Comparison of ENCODE assay signal across 14 cellular contexts in the genomic region with DNA sequence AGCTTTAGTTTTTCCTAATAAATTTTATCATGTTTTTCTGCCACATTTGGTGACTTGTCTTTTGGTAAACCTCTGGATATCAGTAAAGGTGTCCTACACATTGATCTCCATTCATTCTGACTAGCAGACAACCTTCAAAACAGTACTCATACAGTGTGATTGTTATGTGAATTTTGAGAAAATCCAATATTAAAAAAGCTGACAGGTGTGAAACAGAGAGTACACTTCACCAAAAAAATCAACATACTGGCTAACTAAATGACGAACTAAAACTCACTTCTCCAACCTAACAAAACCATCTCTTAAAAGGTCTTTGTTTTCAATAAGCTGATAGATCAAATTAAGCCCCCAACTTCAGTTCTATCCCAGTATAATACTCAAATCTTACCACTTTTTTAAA. TPM values are rescaled to one million over a fixed set of nuclear protein-coding genes. Genes with fewer than 3 reads are reported as not detected.
DNase-seq lines count a peak whose midpoint lies in the region; ATAC-seq and TF ChIP-seq lines count a peak whose summit lies in the region.
"Had no signal": no experiment of that assay in that cellular context is flagged by ENCODE, and none has a peak within 500 bp of the region (broad histone marks: within the 10 kb centered on the region; RNA-seq: fewer than 3 reads in every experiment).

No MANE protein-coding gene starts in this region.

- peak overlapping the region; percentile 74 for H3K4me3 Mint-ChIP-seq in osteocyte (ENCODE audit: unreplicated experiment)
- no peak overlapping the region for H3K4me3 Mint-ChIP-seq in CD8-positive, alpha-beta T cell
- H3K4me3 Mint-ChIP-seq: activated CD4-positive, alpha-beta memory T cell treated with anti-CD3 and anti-CD28 coated beads for 36 hours had no signal

- ATAC-seq in HG03108 (IDR thresholded peaks at IDR 0.05; ENCODE audit: unreplicated experiment) (no peak), HG03342 (IDR thresholded peaks at IDR 0.05; ENCODE audit: unreplicated experiment) (no peak)
- ATAC-seq in CD8-positive, alpha-beta T cell = no peak

- H3K4me1 ChIP-seq in ES-I3 (ENCODE audit: insufficient read depth, low read length) (no peaks in the 10 kb centered on the region), esophagus (ENCODE audit: control insufficient read depth in 2 of 2, insufficient read depth in 2 of 2, low read length in 1 of 2) (peaks cover 0 to 3% of the 10 kb centered on the region in 2 donors)
- peaks cover 6% of the 10 kb centered on the region for H3K4me1 ChIP-seq in CD8-positive, alpha-beta T cell (ENCODE audit: insufficient read depth, low read length)

- peak overlapping the region; percentile 36 for H3K27ac Mint-ChIP-seq in osteocyte (ENCODE audit: unreplicated experiment)
- no peak overlapping the region for H3K27ac Mint-ChIP-seq in CD8-positive, alpha-beta T cell
- H3K27ac Mint-ChIP-seq: activated CD4-positive, alpha-beta memory T cell treated with anti-CD3 and anti-CD28 coated beads for 36 hours had no signal

- H3K36me3 ChIP-seq in ES-I3 (ENCODE audit: insufficient read depth, low read length) (no peaks in the 10 kb centered on the region), SK-N-MC (ENCODE audit: insufficient read depth, low read length) (no peaks in the 10 kb centered on the region), esophagus (ENCODE audit: control insufficient read depth in 2 of 2, insufficient read depth in 2 of 2, low read length in 1 of 2) (no peaks in the 10 kb centered on the region)
- no peaks in the 10 kb centered on the region for H3K36me3 ChIP-seq in CD8-positive, alpha-beta T cell (ENCODE audit: insufficient read depth, low read length)
- H3K36me3 ChIP-seq: BLaER1 had no signal

- no peaks in the 10 kb centered on the region for H3K9me3 Mint-ChIP-seq in osteocyte (ENCODE audit: unreplicated experiment)
- no peaks in the 10 kb centered on the region for H3K9me3 Mint-ChIP-seq in CD8-positive, alpha-beta T cell
- H3K9me3 Mint-ChIP-seq: activated CD4-positive, alpha-beta memory T cell treated with anti-CD3 and anti-CD28 coated beads for 36 hours had no signal

- no peak overlapping the region for H3K27ac ChIP-seq in SK-N-MC
- no peak overlapping the region for H3K27ac ChIP-seq in esophagus (ENCODE audit: low read depth in 2 of 2, low read length in 1 of 2)
- H3K27ac ChIP-seq in CD8-positive, alpha-beta T cell (ENCODE audit: low read depth, low read length) = no peak overlapping the region
- H3K27ac ChIP-seq: BLaER1 had no signal

- no peak for TF ChIP-seq CTCF in osteocyte (IDR thresholded peaks at IDR 0.05)
- no peak for TF ChIP-seq CTCF in CD8-positive, alpha-beta T cell (IDR thresholded peaks at IDR 0.05)

- CTCF ChIA-PET in CD8-positive, alpha-beta T cell (lab: Charles Lee) = no interaction called here

- H3K9me3 ChIP-seq in ES-I3 (ENCODE audit: control insufficient read depth, insufficient read depth, low read length) (no peaks in the 10 kb centered on the region), SK-N-MC (ENCODE audit: low read depth, low read length) (no peaks in the 10 kb centered on the region), esophagus (ENCODE audit: control insufficient read depth in 2 of 2, insufficient read depth in 1 of 2, low read depth in 1 of 2, low read length in 1 of 2) (no peaks in the 10 kb centered on the region)
- H3K9me3 ChIP-seq in CD8-positive, alpha-beta T cell (ENCODE audit: low read length) = no peaks in the 10 kb centered on the region
- H3K9me3 ChIP-seq: BLaER1 had no signal

- intact Hi-C loops in CD8-positive, alpha-beta T cell (cut with DNase I, micrococcal nuclease) = no loop called here

- peaks cover 34% of the 10 kb centered on the region for H3K4me1 Mint-ChIP-seq in osteocyte (ENCODE audit: unreplicated experiment)
- peaks cover 12% of the 10 kb centered on the region for H3K4me1 Mint-ChIP-seq in CD8-positive, alpha-beta T cell (ENCODE audit: low read depth)

- peaks cover 5% of the 10 kb centered on the region for H3K27me3 Mint-ChIP-seq in osteocyte (ENCODE audit: unreplicated experiment)
- peaks cover 1% of the 10 kb centered on the region for H3K27me3 Mint-ChIP-seq in CD8-positive, alpha-beta T cell (ENCODE audit: low read depth)

- no peaks in the 10 kb centered on the region for H3K36me3 Mint-ChIP-seq in osteocyte (ENCODE audit: unreplicated experiment)
- peaks cover 2% of the 10 kb centered on the region for H3K36me3 Mint-ChIP-seq in CD8-positive, alpha-beta T cell
- H3K36me3 Mint-ChIP-seq: activated CD4-positive, alpha-beta memory T cell treated with anti-CD3 and anti-CD28 coated beads for 36 hours had no signal

- H3K4me3 ChIP-seq in SK-N-MC = peak overlapping the region; percentile 10; the same call in 1 of the 2 replicates
- H3K4me3 ChIP-seq in esophagus (ENCODE audit: low read depth in 1 of 2, low read length in 2 of 2) = peak overlapping the region; percentile 32 to 80
- H3K4me3 ChIP-seq in CD8-positive, alpha-beta T cell (ENCODE audit: low read depth, low read length) = no peak overlapping the region
- H3K4me3 ChIP-seq: BLaER1, lung had no signal

- POLR2A ChIA-PET in CD8-positive, alpha-beta T cell (lab: Charles Lee) = interaction anchor here (0.6 to 0.7 kb wide), 2 partner anchors 11 to 916 kb away, joined by 3 read pairs; no protein-coding TSS in a partner anchor

- no peaks in the 10 kb centered on the region for H3K27me3 ChIP-seq in esophagus (ENCODE audit: control insufficient read depth in 1 of 2, insufficient read depth in 2 of 2, low read length in 2 of 2)
- no peaks in the 10 kb centered on the region for H3K27me3 ChIP-seq in CD8-positive, alpha-beta T cell (ENCODE audit: insufficient read depth, low read length)
- H3K27me3 ChIP-seq: BLaER1 had no signal

- 68 to 74% methylated on average over 1 of the region's 1 CpG for WGBS in esophagus, 2 donors

- no peak for DNase-seq in SK-N-MC (ENCODE audit: low read depth, low spot score)
- DNase-seq in osteocyte (ENCODE audit: extremely low spot score, unreplicated experiment) = no peak
- DNase-seq in CD8-positive, alpha-beta T cell = no peak
- DNase-seq in CD1c-positive myeloid dendritic cell (ENCODE audit: extremely low spot score) = no peak
- DNase-seq: activated CD4-positive, alpha-beta memory T cell treated with anti-CD3 and anti-CD28 coated beads for 36 hours; activated effector memory CD4-positive, alpha-beta T cell treated with Interleukin-2 at 50 U/mL for 16 hours; NCI-H2227 treated with DMSO at 0.1 percent for 48 hours; SIG-M5 had no signal

- peak overlapping the region; percentile 37; the same call in 1 of the 2 replicates for H3K9ac ChIP-seq in ES-I3 (ENCODE audit: low read depth, low read length)
- no peak overlapping the region for H3K9ac ChIP-seq in SK-N-MC (ENCODE audit: insufficient read length)
- H3K9ac ChIP-seq: BLaER1 had no signal

RNA-seq across cellular contexts. Expression of gene FRRS1, which starts 1.5 kb away (rescaled TPM):
- 1 to 10 TPM; 2.3 to 5.2 TPM for polyA plus RNA-seq in esophagus
- total RNA-seq in osteocyte = 4.3 TPM in 2 replicates
- total RNA-seq in CD8-positive, alpha-beta T cell = under 1 TPM; 0.41 to 0.61 TPM
